ENCODE assay signal across 31 cellular contexts in genomic region chr3:3020209-3020608, GRCh38.
"Had no signal": no experiment of that assay in that cellular context is flagged by ENCODE, and none has a peak within 500 bp of the region (broad histone marks: within the 10 kb centered on the region; RNA-seq: fewer than 3 reads in every experiment).

No MANE protein-coding gene starts in this region.

- H3K4me3 ChIP-seq: ovary, psoas muscle, right lobe of liver, skin epidermis, smooth muscle cell, spleen, stomach, thoracic aorta, thyroid gland, tibial nerve, upper lobe of left lung, vagina had no signal

- H3K9ac ChIP-seq: parathyroid adenoma had no signal

- H3K27me3 Mint-ChIP-seq: progenitor cell of endocrine pancreas had no signal

- H3K27ac Mint-ChIP-seq: naive thymus-derived CD4-positive, alpha-beta T cell; natural killer cell; nephron progenitor cell; progenitor cell of endocrine pancreas; stimulated activated memory B cell treated with anti-CD40 and anti-IgM and Interleukin-4, amounts not matched to agents 10 μg/mL and 1 μg/mL and 100 μg/mL, for 72 hours; stimulated activated naive CD8-positive, alpha-beta T cell treated with anti-CD3 and anti-CD28 coated beads, Interleukin-15, Interleukin-2, amounts not matched to agents 100 ng/mL and 50 ng/mL, for 24 hours had no signal

- H3K9me3 Mint-ChIP-seq: naive thymus-derived CD4-positive, alpha-beta T cell; natural killer cell; nephron progenitor cell; neural crest cell; stimulated activated memory B cell treated with anti-CD40 and anti-IgM and Interleukin-4, amounts not matched to agents 10 μg/mL and 1 μg/mL and 100 μg/mL, for 72 hours; stimulated activated naive CD8-positive, alpha-beta T cell treated with anti-CD3 and anti-CD28 coated beads, Interleukin-15, Interleukin-2, amounts not matched to agents 100 ng/mL and 50 ng/mL, for 24 hours had no signal

- H3K4me1 Mint-ChIP-seq: naive thymus-derived CD4-positive, alpha-beta T cell; natural killer cell; stimulated activated memory B cell treated with anti-CD40 and anti-IgM and Interleukin-4, amounts not matched to agents 10 μg/mL and 1 μg/mL and 100 μg/mL, for 72 hours had no signal

- H3K4me3 Mint-ChIP-seq: naive thymus-derived CD4-positive, alpha-beta T cell; natural killer cell; nephron progenitor cell; neural crest cell; stimulated activated memory B cell treated with anti-CD40 and anti-IgM and Interleukin-4, amounts not matched to agents 10 μg/mL and 1 μg/mL and 100 μg/mL, for 72 hours; stimulated activated naive CD8-positive, alpha-beta T cell treated with anti-CD3 and anti-CD28 coated beads, Interleukin-15, Interleukin-2, amounts not matched to agents 100 ng/mL and 50 ng/mL, for 24 hours had no signal

- H3K4me2 ChIP-seq: smooth muscle cell had no signal

- DNase-seq: naive thymus-derived CD4-positive, alpha-beta T cell; natural killer cell; nephron progenitor cell; occipital lobe; ovary; posterior cingulate gyrus; psoas muscle; right cardiac atrium; right lobe of liver; spleen; stimulated activated CD4-positive, alpha-beta T cell treated with anti-CD3 and anti-CD28 coated beads, Interleukin-12 subunit alpha, Interleukin-12 subunit beta, amount 100 ng/mL, for 4 hours; stimulated activated CD4-positive, alpha-beta T cell treated with anti-CD3 and anti-CD28 coated beads, Interleukin-1b, Interleukin-23, amount 100 ng/mL, for 48 hours; stimulated activated CD4-positive, alpha-beta T cell treated with anti-CD3 and anti-CD28 coated beads, Interleukin-4, amount 100 ng/mL, for 1 hour; stimulated activated CD4-positive, alpha-beta T cell treated with anti-CD3 and anti-CD28 coated beads, Interleukin-4, amount 100 ng/mL, for 4 hours; stimulated activated CD8-positive, alpha-beta memory T cell treated with anti-CD3 and anti-CD28 coated beads, Interleukin-4, amount 100 ng/mL, for 48 hours; stimulated activated naive CD4-positive, alpha-beta T cell; stomach; thyroid gland; trophoblast cell; upper lobe of left lung had no signal

- ATAC-seq: naive thymus-derived CD4-positive, alpha-beta T cell; natural killer cell; psoas muscle; right cardiac atrium; right lobe of liver; stimulated activated memory B cell treated with anti-CD40 and anti-IgM and Interleukin-4, amounts not matched to agents 10 μg/mL and 1 μg/mL and 100 μg/mL, for 72 hours had no signal

- H3K27me3 ChIP-seq: ovary, right lobe of liver, stomach, thyroid gland, tibial nerve, upper lobe of left lung, vagina had no signal

- H2AFZ ChIP-seq: parathyroid adenoma had no signal

- H3K36me3 Mint-ChIP-seq: naive thymus-derived CD4-positive, alpha-beta T cell; natural killer cell; stimulated activated memory B cell treated with anti-CD40 and anti-IgM and Interleukin-4, amounts not matched to agents 10 μg/mL and 1 μg/mL and 100 μg/mL, for 72 hours had no signal

- H3K4me1 ChIP-seq: psoas muscle, right lobe of liver, spleen, vagina had no signal

- H3K36me3 ChIP-seq: ovary, right lobe of liver, spleen, stomach, thoracic aorta, thyroid gland, tibial nerve, upper lobe of left lung, vagina had no signal

- H3K27ac ChIP-seq: ovary, parathyroid adenoma, psoas muscle, right lobe of liver, skin epidermis, spleen, stomach, thoracic aorta, thyroid gland, tibial nerve, upper lobe of left lung, vagina had no signal

- H3K9me3 ChIP-seq: ovary, psoas muscle, right lobe of liver, spleen, stomach, thoracic aorta, thyroid gland, tibial nerve, upper lobe of left lung, vagina had no signal

- FAIRE-seq: urothelium cell line had no signal

- H3K79me2 ChIP-seq: parathyroid adenoma had no signal
